ENCODE assay signal across 9 cellular contexts in the genomic region with DNA sequence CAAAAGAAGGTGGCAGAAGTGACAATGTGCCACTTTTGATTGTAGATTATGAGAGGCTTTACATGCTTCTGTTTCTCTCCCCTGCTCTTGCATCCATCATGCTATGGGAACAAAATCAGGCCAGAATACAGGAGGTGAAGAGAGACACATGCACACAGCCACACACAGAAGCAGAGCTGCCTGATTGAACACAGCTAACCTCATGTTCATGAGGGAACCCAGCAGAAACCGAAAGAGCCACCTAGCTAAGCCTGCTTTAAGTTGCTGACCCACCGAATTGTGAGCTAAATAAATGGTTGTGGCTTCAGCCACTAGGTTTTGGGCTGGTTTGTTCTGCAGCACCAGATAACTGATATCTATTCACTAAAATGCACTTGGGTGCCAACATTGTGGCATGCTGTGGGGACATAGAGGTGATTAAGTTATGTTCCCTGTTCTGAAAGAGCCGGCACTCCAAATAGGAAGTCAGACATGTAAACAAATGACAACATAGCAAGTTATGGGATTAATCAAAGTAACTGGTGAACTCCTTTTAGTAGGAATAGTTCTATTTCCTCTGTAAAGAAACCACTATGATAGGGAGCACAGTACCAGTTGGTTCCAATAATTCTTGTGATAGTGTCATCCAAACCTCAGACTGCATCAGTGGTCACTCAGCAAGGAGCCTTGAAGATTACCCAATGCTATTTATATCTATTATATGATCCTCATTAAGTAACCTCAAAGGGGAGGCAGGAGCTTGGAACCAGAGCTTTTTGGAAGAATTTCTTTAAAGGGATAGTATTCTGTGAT.
A peak's percentile ranks its signal among the peaks of the same experiment; 100 is the strongest.
DNase-seq lines count a peak whose midpoint lies in the region; ATAC-seq and TF ChIP-seq lines count a peak whose summit lies in the region.
"Had no signal": no experiment of that assay in that cellular context is flagged by ENCODE, and none has a peak within 500 bp of the region (broad histone marks: within the 10 kb centered on the region; RNA-seq: fewer than 3 reads in every experiment).

No MANE protein-coding gene starts in this region.

- TF ChIP-seq CTCF in astrocyte of the cerebellum (IDR thresholded peaks at IDR 0.05; ENCODE audit: low read depth, low read length, missing control alignments): no peak
- no peak for TF ChIP-seq CTCF in vagina (IDR thresholded peaks at IDR 0.05)

- DNase-seq in astrocyte of the cerebellum (ENCODE audit: low read depth): peak; percentile 86
- no peak for DNase-seq in vagina (ENCODE audit: extremely low spot score in 2 of 2)
- no peak for DNase-seq in H7
- no peak for DNase-seq in Right ventricle myocardium inferior (ENCODE audit: missing footprints)
- no peak for DNase-seq in germinal center (ENCODE audit: low spot score)
- DNase-seq: dorsolateral prefrontal cortex, naive B cell had no signal

- H3K4me3 ChIP-seq in astrocyte of the cerebellum (ENCODE audit: low read depth, low read length) (no peak overlapping the region), vagina (no peak overlapping the region), H7 (ENCODE audit: insufficient read depth, low read depth, low read length) (no peak overlapping the region)
- H3K4me3 ChIP-seq: dorsolateral prefrontal cortex had no signal

- in situ Hi-C loops in astrocyte of the cerebellum (cut with HindIII; ENCODE audit: low sequenced_read_pairs): no loop called here

- H3K4me1 ChIP-seq in vagina: peaks cover 16% of the 10 kb centered on the region

- H3K27ac ChIP-seq in vagina: peak overlapping the region; percentile 4
- H3K27ac ChIP-seq: dorsolateral prefrontal cortex had no signal

- ATAC-seq in GM19452 (IDR thresholded peaks at IDR 0.05; ENCODE audit: unreplicated experiment) (peak; percentile 65), HG03064 (IDR thresholded peaks at IDR 0.05; ENCODE audit: low read depth, unreplicated experiment) (peak; percentile 56), Right ventricle myocardium inferior (no peak)

- no peak for TF ChIP-seq POLR2A in vagina (IDR thresholded peaks at IDR 0.05)

- no peaks in the 10 kb centered on the region for H3K36me3 ChIP-seq in vagina
- no peaks in the 10 kb centered on the region for H3K36me3 ChIP-seq in H7 (replicated peaks; ENCODE audit: control insufficient read depth, insufficient read depth, low read length)

- H3K27me3 ChIP-seq in vagina: no peaks in the 10 kb centered on the region
- no peaks in the 10 kb centered on the region for H3K27me3 ChIP-seq in H7 (ENCODE audit: control insufficient read depth, insufficient read depth, low read length)
- H3K27me3 ChIP-seq: dorsolateral prefrontal cortex had no signal

- H3K9me3 ChIP-seq in vagina: no peaks in the 10 kb centered on the region

- intact Hi-C loops in vagina (cut with DNase I): loop anchor here (2.0 kb wide), 1 partner anchor 21 kb away; no protein-coding TSS in a partner anchor
- intact Hi-C loops in Right ventricle myocardium inferior (cut with DNase I): no loop called here
